In the genomic region with DNA sequence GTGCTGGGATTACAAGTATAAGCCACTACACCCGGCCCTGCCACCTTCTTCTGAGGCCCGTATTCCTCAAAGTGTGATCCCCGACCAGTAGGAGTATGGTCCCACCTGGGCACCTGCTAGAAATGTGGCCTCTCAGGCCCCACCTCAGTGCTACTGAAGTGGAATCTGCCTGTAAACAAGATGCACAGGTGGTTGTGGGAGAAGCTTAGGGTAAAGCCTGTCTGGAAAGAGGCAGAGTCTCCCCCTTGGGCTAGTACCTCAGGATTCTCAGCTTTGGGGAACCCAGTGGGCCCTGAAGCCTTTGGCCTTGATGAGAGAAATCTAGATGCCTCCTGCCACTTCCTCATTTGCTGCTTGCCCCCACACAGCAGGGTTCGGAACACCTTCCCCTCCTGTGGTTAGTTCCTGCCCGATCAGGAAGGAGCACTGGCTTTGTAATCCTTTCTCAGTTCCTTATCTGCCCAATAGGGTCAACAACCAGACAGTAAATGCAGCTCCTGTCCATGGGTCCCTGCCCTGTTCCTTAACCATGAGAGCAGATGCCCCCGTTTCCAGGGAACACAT, we compare ENCODE assay signal across 8 cellular contexts. TPM values are rescaled to one million over a fixed set of nuclear protein-coding genes. Genes with fewer than 3 reads are reported as not detected.
DNase-seq lines count a peak whose midpoint lies in the region; ATAC-seq and TF ChIP-seq lines count a peak whose summit lies in the region.

No MANE protein-coding gene starts in this region.

- no peak overlapping the region for H3K27ac ChIP-seq in neural progenitor cell

- H3K4me2 ChIP-seq in neural progenitor cell, result no peak overlapping the region

- ATAC-seq in HG02884 (IDR thresholded peaks at IDR 0.05; ENCODE audit: unreplicated experiment) (peak; percentile 66), Right ventricle myocardium inferior (peak; percentile 55)

- H3K36me3 ChIP-seq in neural progenitor cell, result no peaks in the 10 kb centered on the region

- intact Hi-C loops in activated CD4-positive, alpha-beta T cell treated with anti-CD3 and anti-CD28 coated beads, Interleukin-2, amount 10 ng/mL, durations not matched to agents 24 days and 14 days (cut with micrococcal nuclease), result no loop called here
- intact Hi-C loops in Right ventricle myocardium inferior (cut with DNase I), result no loop called here

- no peaks in the 10 kb centered on the region for H3K9me3 Mint-ChIP-seq in activated CD4-positive, alpha-beta T cell treated with anti-CD3 and anti-CD28 coated beads, Interleukin-2, amount 10 ng/mL, durations not matched to agents 24 days and 14 days
- no peaks in the 10 kb centered on the region for H3K9me3 Mint-ChIP-seq in neural progenitor cell

- peak overlapping the region; percentile 88 for H3K27ac Mint-ChIP-seq in activated CD4-positive, alpha-beta T cell treated with anti-CD3 and anti-CD28 coated beads, Interleukin-2, amount 10 ng/mL, durations not matched to agents 24 days and 14 days
- no peak overlapping the region for H3K27ac Mint-ChIP-seq in neural progenitor cell

- H3K4me3 Mint-ChIP-seq in activated CD4-positive, alpha-beta T cell treated with anti-CD3 and anti-CD28 coated beads, Interleukin-2, amount 10 ng/mL, durations not matched to agents 24 days and 14 days, result peak overlapping the region; percentile 46
- H3K4me3 Mint-ChIP-seq in neural progenitor cell, result no peak overlapping the region

- H3K4me1 Mint-ChIP-seq in activated CD4-positive, alpha-beta T cell treated with anti-CD3 and anti-CD28 coated beads, Interleukin-2, amount 10 ng/mL, durations not matched to agents 24 days and 14 days, result peaks cover 73% of the 10 kb centered on the region
- peaks cover 4% of the 10 kb centered on the region for H3K4me1 Mint-ChIP-seq in neural progenitor cell

- no peaks in the 10 kb centered on the region for H3K79me2 ChIP-seq in neural progenitor cell (ENCODE audit: low read depth)

- TF ChIP-seq CTCF in neural progenitor cell (IDR thresholded peaks at IDR 0.05), result no peak

- H3F3A ChIP-seq in neural progenitor cell (ENCODE audit: low read depth), result no peaks in the 10 kb centered on the region

- H3K9me3 ChIP-seq in neural progenitor cell (ENCODE audit: low read depth), result no peaks in the 10 kb centered on the region

- no peaks in the 10 kb centered on the region for H3K27me3 Mint-ChIP-seq in activated CD4-positive, alpha-beta T cell treated with anti-CD3 and anti-CD28 coated beads, Interleukin-2, amount 10 ng/mL, durations not matched to agents 24 days and 14 days
- no peaks in the 10 kb centered on the region for H3K27me3 Mint-ChIP-seq in neural progenitor cell (ENCODE audit: insufficient read depth, low read depth)

- peak; percentile 76 for DNase-seq in activated CD4-positive, alpha-beta T cell treated with anti-CD3 and anti-CD28 coated beads, Interleukin-2, amount 10 ng/mL, durations not matched to agents 24 days and 14 days
- DNase-seq in activated CD4-positive, alpha-beta T cell treated with anti-CD3 and anti-CD28 coated beads for 4 hours, result no peak
- peak; percentile 94 for DNase-seq in OCI-M1 (lab: John Stamatoyannopoulos, UW)
- peak; percentile 64 for DNase-seq in Right ventricle myocardium inferior (ENCODE audit: missing footprints)
- no peak for DNase-seq in HT-29 (ENCODE audit: low spot score)
- DNase-seq in neural progenitor cell (ENCODE audit: low spot score), result no peak
- DNase-seq in H4 (ENCODE audit: low spot score), result no peak

- H3K36me3 Mint-ChIP-seq in activated CD4-positive, alpha-beta T cell treated with anti-CD3 and anti-CD28 coated beads, Interleukin-2, amount 10 ng/mL, durations not matched to agents 24 days and 14 days (ENCODE audit: low read depth), result peaks cover 13% of the 10 kb centered on the region
- H3K36me3 Mint-ChIP-seq in neural progenitor cell, result peaks cover 7% of the 10 kb centered on the region

- H3K9ac ChIP-seq in neural progenitor cell, result no peak overlapping the region

- no peaks in the 10 kb centered on the region for H3K27me3 ChIP-seq in neural progenitor cell

- no peak overlapping the region for H3K4me3 ChIP-seq in neural progenitor cell

- H3K4me1 ChIP-seq in neural progenitor cell, result no peaks in the 10 kb centered on the region

- H4K20me1 ChIP-seq in neural progenitor cell (ENCODE audit: low read depth), result no peaks in the 10 kb centered on the region

- H2AFZ ChIP-seq in neural progenitor cell (replicated peaks), result no peak overlapping the region

RNA-seq across cellular contexts. Expression of gene TK2, which starts 25.2 kb away (rescaled TPM):
- 5.8 and 6.7 TPM in 2 replicates for total RNA-seq in activated CD4-positive, alpha-beta T cell treated with anti-CD3 and anti-CD28 coated beads, Interleukin-2, amount 10 ng/mL, durations not matched to agents 24 days and 14 days
- total RNA-seq in Right ventricle myocardium inferior (18.6 TPM), neural progenitor cell (ENCODE audit: low replicate concordance) (7.1 and 7.3 TPM in 2 replicates)
- 7.7 and 8.9 TPM in 2 replicates for total RNA-seq in HT-29 (2014; rRNA removed; shearing (Covaris generic))
- 12.0 and 15.5 TPM in 2 replicates for total RNA-seq in H4 (2014; rRNA removed; shearing (Covaris generic))

RNA-seq across cellular contexts. Expression of gene CKLF, which starts 27.7 kb away (rescaled TPM):
- 145 and 146 TPM in 2 replicates for total RNA-seq in activated CD4-positive, alpha-beta T cell treated with anti-CD3 and anti-CD28 coated beads, Interleukin-2, amount 10 ng/mL, durations not matched to agents 24 days and 14 days
- 14.7 TPM for total RNA-seq in Right ventricle myocardium inferior
- total RNA-seq in HT-29 (2014; rRNA removed; shearing (Covaris generic)), result 97.0 and 120 TPM in 2 replicates
- 33.3 and 38.6 TPM in 2 replicates for total RNA-seq in neural progenitor cell (ENCODE audit: low replicate concordance)
- total RNA-seq in H4 (2014; rRNA removed; shearing (Covaris generic)), result 158 and 163 TPM in 2 replicates

RNA-seq across cellular contexts. Expression of gene CMTM1, which starts 41.6 kb away (rescaled TPM):
- total RNA-seq in activated CD4-positive, alpha-beta T cell treated with anti-CD3 and anti-CD28 coated beads, Interleukin-2, amount 10 ng/mL, durations not matched to agents 24 days and 14 days, result 12.2 and 13.6 TPM in 2 replicates
- total RNA-seq in Right ventricle myocardium inferior (0.92 TPM), neural progenitor cell (ENCODE audit: low replicate concordance) (2.9 TPM in 1 of 2 replicates, not detected in the other)
- 5.8 and 13.9 TPM in 2 replicates for total RNA-seq in HT-29 (2014; rRNA removed; shearing (Covaris generic))
- 0.85 and 1.1 TPM in 2 replicates for total RNA-seq in H4 (2014; rRNA removed; shearing (Covaris generic))

RNA-seq across cellular contexts. Expression of gene CMTM2, which starts 54.6 kb away (rescaled TPM):
- 0.51 and 0.95 TPM in 2 replicates for total RNA-seq in activated CD4-positive, alpha-beta T cell treated with anti-CD3 and anti-CD28 coated beads, Interleukin-2, amount 10 ng/mL, durations not matched to agents 24 days and 14 days
- total RNA-seq in Right ventricle myocardium inferior (0.35 TPM), neural progenitor cell (ENCODE audit: low replicate concordance) (not detected in 2 replicates)
- total RNA-seq in HT-29 (2014; rRNA removed; shearing (Covaris generic)), result not detected in 2 replicates
- not detected in 2 replicates for total RNA-seq in H4 (2014; rRNA removed; shearing (Covaris generic))

Comparison
In these comparisons a context has a peak if more than half of its experiments do, and no peak if none do; other contexts are left out.
1. DNase-seq: peak in activated CD4-positive, alpha-beta T cell treated with anti-CD3 and anti-CD28 coated beads, Interleukin-2, amount 10 ng/mL, durations not matched to agents 24 days and 14 days (single experiment), OCI-M1 (single experiment) and Right ventricle myocardium inferior (single experiment); none in activated CD4-positive, alpha-beta T cell treated with anti-CD3 and anti-CD28 coated beads for 4 hours (0 of 2), HT-29 (single experiment), neural progenitor cell (single experiment) and H4 (single experiment).